Comparison of ENCODE assay signal across 1 cellular context in genomic region chr2:10431797-10432196, GRCh38.
TF ChIP-seq lines count a peak whose summit lies in the region.

No MANE protein-coding gene starts in this region.

TF ChIP-seq in GM12878, 131 proteins besides CTCF, POLR2A, EP300 and RAD21 (continued from another document):
- TF ChIP-seq, protein P1, sequence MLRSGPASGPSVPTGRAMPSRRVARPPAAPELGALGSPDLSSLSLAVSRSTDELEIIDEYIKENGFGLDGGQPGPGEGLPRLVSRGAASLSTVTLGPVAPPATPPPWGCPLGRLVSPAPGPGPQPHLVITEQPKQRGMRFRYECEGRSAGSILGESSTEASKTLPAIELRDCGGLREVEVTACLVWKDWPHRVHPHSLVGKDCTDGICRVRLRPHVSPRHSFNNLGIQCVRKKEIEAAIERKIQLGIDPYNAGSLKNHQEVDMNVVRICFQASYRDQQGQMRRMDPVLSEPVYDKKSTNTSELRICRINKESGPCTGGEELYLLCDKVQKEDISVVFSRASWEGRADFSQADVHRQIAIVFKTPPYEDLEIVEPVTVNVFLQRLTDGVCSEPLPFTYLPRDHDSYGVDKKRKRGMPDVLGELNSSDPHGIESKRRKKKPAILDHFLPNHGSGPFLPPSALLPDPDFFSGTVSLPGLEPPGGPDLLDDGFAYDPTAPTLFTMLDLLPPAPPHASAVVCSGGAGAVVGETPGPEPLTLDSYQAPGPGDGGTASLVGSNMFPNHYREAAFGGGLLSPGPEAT (IDR thresholded peaks at IDR 0.05; ENCODE audit: low read depth) = no peak
- no peak for TF ChIP-seq TCF7 (IDR thresholded peaks at IDR 0.05; ENCODE audit: borderline replicate concordance)
- no peak for TF ChIP-seq MTA3 (IDR thresholded peaks at IDR 0.05; ENCODE audit: borderline replicate concordance, low read length)
- TF ChIP-seq SMAD5 (IDR thresholded peaks at IDR 0.05; ENCODE audit: low read depth) = no peak
- no peak for TF ChIP-seq STAT3 (IDR thresholded peaks at IDR 0.05; ENCODE audit: low read depth, low read length)
- TF ChIP-seq, protein P2, sequence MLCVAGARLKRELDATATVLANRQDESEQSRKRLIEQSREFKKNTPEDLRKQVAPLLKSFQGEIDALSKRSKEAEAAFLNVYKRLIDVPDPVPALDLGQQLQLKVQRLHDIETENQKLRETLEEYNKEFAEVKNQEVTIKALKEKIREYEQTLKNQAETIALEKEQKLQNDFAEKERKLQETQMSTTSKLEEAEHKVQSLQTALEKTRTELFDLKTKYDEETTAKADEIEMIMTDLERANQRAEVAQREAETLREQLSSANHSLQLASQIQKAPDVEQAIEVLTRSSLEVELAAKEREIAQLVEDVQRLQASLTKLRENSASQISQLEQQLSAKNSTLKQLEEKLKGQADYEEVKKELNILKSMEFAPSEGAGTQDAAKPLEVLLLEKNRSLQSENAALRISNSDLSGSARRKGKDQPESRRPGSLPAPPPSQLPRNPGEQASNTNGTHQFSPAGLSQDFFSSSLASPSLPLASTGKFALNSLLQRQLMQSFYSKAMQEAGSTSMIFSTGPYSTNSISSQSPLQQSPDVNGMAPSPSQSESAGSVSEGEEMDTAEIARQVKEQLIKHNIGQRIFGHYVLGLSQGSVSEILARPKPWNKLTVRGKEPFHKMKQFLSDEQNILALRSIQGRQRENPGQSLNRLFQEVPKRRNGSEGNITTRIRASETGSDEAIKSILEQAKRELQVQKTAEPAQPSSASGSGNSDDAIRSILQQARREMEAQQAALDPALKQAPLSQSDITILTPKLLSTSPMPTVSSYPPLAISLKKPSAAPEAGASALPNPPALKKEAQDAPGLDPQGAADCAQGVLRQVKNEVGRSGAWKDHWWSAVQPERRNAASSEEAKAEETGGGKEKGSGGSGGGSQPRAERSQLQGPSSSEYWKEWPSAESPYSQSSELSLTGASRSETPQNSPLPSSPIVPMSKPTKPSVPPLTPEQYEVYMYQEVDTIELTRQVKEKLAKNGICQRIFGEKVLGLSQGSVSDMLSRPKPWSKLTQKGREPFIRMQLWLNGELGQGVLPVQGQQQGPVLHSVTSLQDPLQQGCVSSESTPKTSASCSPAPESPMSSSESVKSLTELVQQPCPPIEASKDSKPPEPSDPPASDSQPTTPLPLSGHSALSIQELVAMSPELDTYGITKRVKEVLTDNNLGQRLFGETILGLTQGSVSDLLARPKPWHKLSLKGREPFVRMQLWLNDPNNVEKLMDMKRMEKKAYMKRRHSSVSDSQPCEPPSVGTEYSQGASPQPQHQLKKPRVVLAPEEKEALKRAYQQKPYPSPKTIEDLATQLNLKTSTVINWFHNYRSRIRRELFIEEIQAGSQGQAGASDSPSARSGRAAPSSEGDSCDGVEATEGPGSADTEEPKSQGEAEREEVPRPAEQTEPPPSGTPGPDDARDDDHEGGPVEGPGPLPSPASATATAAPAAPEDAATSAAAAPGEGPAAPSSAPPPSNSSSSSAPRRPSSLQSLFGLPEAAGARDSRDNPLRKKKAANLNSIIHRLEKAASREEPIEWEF (IDR thresholded peaks at IDR 0.05; ENCODE audit: insufficient replicate concordance, low read depth, low read length) = no peak
- TF ChIP-seq SMAD1 (IDR thresholded peaks at IDR 0.05; ENCODE audit: low read depth, partially characterized antibody) = no peak
- no peak for TF ChIP-seq ZNF207 (IDR thresholded peaks at IDR 0.05; ENCODE audit: borderline replicate concordance)
- TF ChIP-seq SMARCA5 (IDR thresholded peaks at IDR 0.05) = no peak
TF ChIP-seq in GM12878: peak in this region for 0.
